In genomic region chr1:26163684-26164035, GRCh38 we compare ENCODE assay signal across 1 cellular context.
TF ChIP-seq lines count a peak whose summit lies in the region.

No MANE protein-coding gene starts in this region.

TF ChIP-seq in WTC11, 78 proteins besides CTCF, POLR2A, EP300 and RAD21 (continued from another document):
- TF ChIP-seq PREB (CRISPR knock-in tag; IDR thresholded peaks at IDR 0.05; ENCODE audit: borderline replicate concordance) (no peak), ETV6 (CRISPR knock-in tag; IDR thresholded peaks at IDR 0.05) (no peak), SMAD4 (CRISPR knock-in tag; IDR thresholded peaks at IDR 0.05) (no peak)
